Comparison of ENCODE assay signal across 11 cellular contexts in the genomic region with DNA sequence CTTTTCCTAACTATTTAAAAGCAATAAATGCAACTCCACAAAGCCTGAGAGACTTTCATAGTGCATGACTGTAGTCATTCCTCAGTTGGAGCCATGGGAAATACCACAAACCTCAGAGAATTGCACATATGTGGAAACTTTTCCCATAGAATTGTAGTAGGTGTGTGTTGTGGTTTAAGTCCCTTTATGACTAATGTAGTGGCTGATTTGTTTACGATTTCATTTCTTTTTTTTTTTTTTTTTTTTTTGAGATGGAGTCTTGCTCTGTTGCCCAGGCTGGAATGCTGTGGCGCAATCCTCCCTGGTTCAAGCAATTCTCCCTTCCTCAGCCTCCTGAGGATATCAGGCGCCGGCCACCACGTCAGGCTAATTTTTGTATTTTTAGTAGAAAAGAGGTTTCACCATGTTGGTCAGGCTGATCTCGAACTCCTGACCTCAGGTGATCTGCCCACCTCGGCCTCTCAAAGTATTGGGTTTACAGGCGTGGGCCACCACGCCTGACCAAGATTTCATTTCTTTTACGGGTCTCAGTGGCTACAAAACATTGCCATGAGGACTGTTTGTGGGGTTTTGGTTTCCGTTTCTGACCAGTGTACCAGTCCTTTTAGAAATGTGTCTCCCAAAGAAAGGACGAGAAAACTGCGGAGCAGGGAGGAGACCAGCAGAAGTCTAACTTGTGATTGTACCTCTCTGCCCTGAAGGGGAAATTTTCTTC.
DNase-seq lines count a peak whose midpoint lies in the region; ATAC-seq, FAIRE-seq and TF ChIP-seq lines count a peak whose summit lies in the region.
"Had no signal": no experiment of that assay in that cellular context is flagged by ENCODE, and none has a peak within 500 bp of the region (broad histone marks: within the 10 kb centered on the region; RNA-seq: fewer than 3 reads in every experiment).

No MANE protein-coding gene starts in this region.

- no peaks in the 10 kb centered on the region for H3K27me3 Mint-ChIP-seq in Calu3 (ENCODE audit: unreplicated experiment)

- WGBS in pancreas, 2 donors, result 91 to 94% methylated on average over 13 of the region's 13 CpGs
- 95 to 98% methylated on average over 13 of the region's 13 CpGs for WGBS in thyroid gland, 2 donors

- DNase-seq in EL, result peak; percentile 96
- DNase-seq in HS-5 (ENCODE audit: low read depth), result peak; percentile 84
- DNase-seq in cardiac fibroblast (ENCODE audit: low read depth in 2 of 2), result peak; percentile 88 to 97
- no peak for DNase-seq in pancreas
- DNase-seq in Calu3, result no peak
- no peak for DNase-seq in HUDEP-2 (lab: John Stamatoyannopoulos, UW; ENCODE audit: unreplicated experiment in 76 of 76)
- no peak for DNase-seq in thyroid gland
- DNase-seq in COR-L47 (lab: John Stamatoyannopoulos, UW), result no peak
- DNase-seq: NCI-H774, right cardiac atrium had no signal

- CTCF ChIA-PET in Calu3 (lab: Charles Lee), result interaction anchor here (0.5 to 1.1 kb wide), 2 partner anchors 45 to 264 kb away, joined by 3 to 4 read pairs; no protein-coding TSS in a partner anchor

- no TSS peak for BruUV-seq in Calu3 (replicated peaks; lab: Mats Ljungman, UMichigan)

- no peak for FAIRE-seq in pancreas (lab: Jason Lieb, UNC)
- FAIRE-seq: endothelial cell of umbilical vein had no signal

- H3K9me3 ChIP-seq in pancreas (no peaks in the 10 kb centered on the region), thyroid gland (no peaks in the 10 kb centered on the region)

- H3K4me3 ChIP-seq in cardiac fibroblast (replicated peaks in 1 of 2; ENCODE audit: low read depth in 2 of 2, low read length in 2 of 2), result no peak overlapping the region
- H3K4me3 ChIP-seq in pancreas, result no peak overlapping the region
- no peak overlapping the region for H3K4me3 ChIP-seq in thyroid gland (replicated peaks in 1 of 3)

- no peaks in the 10 kb centered on the region for H3K9me3 Mint-ChIP-seq in Calu3 (ENCODE audit: low read depth, unreplicated experiment)

- no peak overlapping the region for H3K4me3 Mint-ChIP-seq in Calu3 (ENCODE audit: low read depth, unreplicated experiment)

- no peak for TF ChIP-seq CTCF in cardiac fibroblast (IDR thresholded peaks at IDR 0.05; ENCODE audit: low read depth, low read length)
- no peak for TF ChIP-seq CTCF in pancreas (IDR thresholded peaks at IDR 0.05)
- TF ChIP-seq CTCF in Calu3 (IDR thresholded peaks at IDR 0.05; ENCODE audit: unreplicated experiment), result no peak
- no peak for TF ChIP-seq CTCF in thyroid gland (IDR thresholded peaks at IDR 0.05)

- no peak overlapping the region for H3K27ac Mint-ChIP-seq in Calu3 (ENCODE audit: unreplicated experiment)

- H3K36me3 ChIP-seq in pancreas, result no peaks in the 10 kb centered on the region
- H3K36me3 ChIP-seq in thyroid gland, result no peaks in the 10 kb centered on the region

- ATAC-seq in pancreas, result no peak
- ATAC-seq: right cardiac atrium had no signal

- peaks cover 44% of the 10 kb centered on the region for H3K4me1 Mint-ChIP-seq in Calu3 (ENCODE audit: low read depth, unreplicated experiment)

- H3K27ac ChIP-seq in pancreas (peak overlapping the region in 3 of 4 donors; percentile 36 to 83 (median 76)), thyroid gland (no peak overlapping the region)

- intact Hi-C loops in pancreas (cut with DNase I) (loop anchor here in 1 of 3 donors (10.0 kb wide), 1 partner anchor 210 kb away; a partner anchor contains a TSS), Calu3 (cut with micrococcal nuclease; ENCODE audit: unreplicated experiment) (no loop called here), thyroid gland (cut with DNase I) (no loop called here)

- H3K4me1 ChIP-seq in pancreas (peaks cover 22 to 61% (median 36%) of the 10 kb centered on the region in 3 donors), thyroid gland (peaks cover 4 to 5% of the 10 kb centered on the region in 2 donors)

- H3K27me3 ChIP-seq in pancreas (no peaks in the 10 kb centered on the region), thyroid gland (no peaks in the 10 kb centered on the region)

- H3K36me3 Mint-ChIP-seq in Calu3 (ENCODE audit: insufficient read depth, unreplicated experiment), result peaks cover 6% of the 10 kb centered on the region

- no peak for TF ChIP-seq POLR2A in thyroid gland (IDR thresholded peaks at IDR 0.05)

Comparison
In these comparisons a context has a peak if more than half of its experiments do, and no peak if none do; other contexts are left out.
1. DNase-seq: peak in EL (single experiment), HS-5 (single experiment) and cardiac fibroblast (2 of 2); none in pancreas (0 of 6), Calu3 (single experiment), HUDEP-2 (0 of 76), thyroid gland (0 of 2) and COR-L47 (single experiment).
2. H3K27ac ChIP-seq: peak in pancreas (3 of 4); none in thyroid gland (0 of 3).